In the genomic region with DNA sequence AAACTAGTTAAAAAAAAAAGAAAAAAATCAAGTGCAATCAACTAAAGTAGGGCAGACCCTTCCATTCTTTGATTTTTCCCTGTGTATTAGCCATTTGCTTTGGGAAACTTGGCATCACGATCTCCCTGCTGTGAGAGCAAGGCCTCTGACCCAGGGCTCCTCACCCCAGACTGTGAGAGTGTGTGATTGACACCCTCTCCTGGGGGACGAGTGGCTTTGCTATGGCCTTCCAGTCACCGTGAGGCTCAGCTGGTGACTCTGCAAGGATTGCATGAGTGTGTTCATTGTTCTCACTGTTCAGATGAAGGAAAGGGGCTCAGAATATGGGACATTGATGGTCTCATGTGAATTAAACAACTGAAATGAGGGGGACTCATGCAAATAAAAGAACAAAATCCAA, we compare ENCODE assay signal across 9 cellular contexts.
DNase-seq lines count a peak whose midpoint lies in the region; ATAC-seq and TF ChIP-seq lines count a peak whose summit lies in the region.
"Had no signal": no experiment of that assay in that cellular context is flagged by ENCODE, and none has a peak within 500 bp of the region (broad histone marks: within the 10 kb centered on the region; RNA-seq: fewer than 3 reads in every experiment).

No MANE protein-coding gene starts in this region.

- TF ChIP-seq POLR2A in tibial nerve (IDR thresholded peaks at IDR 0.05) (no peak), Peyer's patch (IDR thresholded peaks at IDR 0.05) (no peak), sigmoid colon (IDR thresholded peaks at IDR 0.05) (no peak)

- ATAC-seq in WTC11 (peak; percentile 32; the same call in 1 of the 2 replicates), GM19351 (IDR thresholded peaks at IDR 0.05; ENCODE audit: unreplicated experiment) (no peak)

- no peak for TF ChIP-seq CTCF in WTC11 (IDR thresholded peaks at IDR 0.05)
- peak in 2 of 5 experiments; percentile 16 to 18 for TF ChIP-seq CTCF in tibial nerve (IDR thresholded peaks at IDR 0.05)
- no peak for TF ChIP-seq CTCF in Peyer's patch (IDR thresholded peaks at IDR 0.05)
- TF ChIP-seq CTCF in sigmoid colon (IDR thresholded peaks at IDR 0.05), result no peak

- H3K27ac ChIP-seq in tibial nerve, result peak overlapping the region in 3 of 4 donors; percentile 23 to 51 (median 29)
- no peak overlapping the region for H3K27ac ChIP-seq in Peyer's patch
- no peak overlapping the region for H3K27ac ChIP-seq in sigmoid colon

- peaks cover 0 to 21% (median 11%) of the 10 kb centered on the region in 4 donors for H3K4me1 ChIP-seq in tibial nerve
- peaks cover 0 to 17% (median 5%) of the 10 kb centered on the region in 4 donors for H3K4me1 ChIP-seq in Peyer's patch
- H3K4me1 ChIP-seq in sigmoid colon, result no peaks in the 10 kb centered on the region

- no peak for TF ChIP-seq EP300 in tibial nerve (IDR thresholded peaks at IDR 0.05)
- TF ChIP-seq EP300 in sigmoid colon (IDR thresholded peaks at IDR 0.05), result no peak

- no peak overlapping the region for H3K27ac Mint-ChIP-seq in T-helper 2 cell treated with Interferon-gamma antibody and Interleukin-4, amounts not matched to agents 5 μg/mL and 100 μg/mL, for 36 hours
- H3K27ac Mint-ChIP-seq in WTC11, result peak overlapping the region; percentile 55; the same call in 1 of the 2 replicates

- CTCF ChIA-PET in WTC11 (lab: Charles Lee), result interaction anchor here (1.0 to 1.5 kb wide), 3 partner anchors 8 to 87 kb away, joined by 3 to 5 read pairs (median 4); no protein-coding TSS in a partner anchor

- H3K36me3 ChIP-seq in tibial nerve, result no peaks in the 10 kb centered on the region
- no peaks in the 10 kb centered on the region for H3K36me3 ChIP-seq in Peyer's patch
- no peaks in the 10 kb centered on the region for H3K36me3 ChIP-seq in sigmoid colon

- no peaks in the 10 kb centered on the region for H3K9me3 Mint-ChIP-seq in T-helper 2 cell treated with Interferon-gamma antibody and Interleukin-4, amounts not matched to agents 5 μg/mL and 100 μg/mL, for 36 hours
- H3K9me3 Mint-ChIP-seq in WTC11, result no peaks in the 10 kb centered on the region

- DNase-seq in T-helper 2 cell treated with Interferon-gamma antibody and Interleukin-4, amounts not matched to agents 5 μg/mL and 100 μg/mL, for 36 hours (ENCODE audit: low spot score), result no peak
- no peak for DNase-seq in T-helper 2 cell
- no peak for DNase-seq in WTC11 (ENCODE audit: low spot score)
- peak; percentile 40 for DNase-seq in iPS-NIHi7 (ENCODE audit: extremely low spot score)
- DNase-seq in tibial nerve (ENCODE audit: low spot score in 2 of 2), result no peak
- no peak for DNase-seq in Peyer's patch
- DNase-seq in sigmoid colon, result no peak
- DNase-seq: GOT3 had no signal

- H3K4me3 ChIP-seq in tibial nerve (no peak overlapping the region), Peyer's patch (no peak overlapping the region), sigmoid colon (no peak overlapping the region)

- peaks cover 10% of the 10 kb centered on the region for H3K36me3 Mint-ChIP-seq in T-helper 2 cell treated with Interferon-gamma antibody and Interleukin-4, amounts not matched to agents 5 μg/mL and 100 μg/mL, for 36 hours (ENCODE audit: low read depth)
- no peaks in the 10 kb centered on the region for H3K36me3 Mint-ChIP-seq in WTC11

- H3K27me3 ChIP-seq in tibial nerve (no peaks in the 10 kb centered on the region), Peyer's patch (no peaks in the 10 kb centered on the region), sigmoid colon (no peaks in the 10 kb centered on the region)

- peaks cover 20% of the 10 kb centered on the region for H3K4me1 Mint-ChIP-seq in T-helper 2 cell treated with Interferon-gamma antibody and Interleukin-4, amounts not matched to agents 5 μg/mL and 100 μg/mL, for 36 hours (ENCODE audit: low read depth)
- peaks cover 15% of the 10 kb centered on the region for H3K4me1 Mint-ChIP-seq in WTC11

- intact Hi-C loops in sigmoid colon (cut with DNase I), result no loop called here

- POLR2A ChIA-PET in WTC11 (lab: Charles Lee), result interaction anchor here (0.6 kb wide), 1 partner anchor 10 kb away, joined by 3 read pairs; no protein-coding TSS in a partner anchor

- H3K9me3 ChIP-seq in tibial nerve (no peaks in the 10 kb centered on the region), Peyer's patch (no peaks in the 10 kb centered on the region), sigmoid colon (no peaks in the 10 kb centered on the region)

- H3K27me3 Mint-ChIP-seq in T-helper 2 cell treated with Interferon-gamma antibody and Interleukin-4, amounts not matched to agents 5 μg/mL and 100 μg/mL, for 36 hours (ENCODE audit: low read depth), result peaks cover 54% of the 10 kb centered on the region
- no peaks in the 10 kb centered on the region for H3K27me3 Mint-ChIP-seq in WTC11 (ENCODE audit: low read depth)

- H3K4me3 Mint-ChIP-seq in T-helper 2 cell treated with Interferon-gamma antibody and Interleukin-4, amounts not matched to agents 5 μg/mL and 100 μg/mL, for 36 hours, result peak overlapping the region; percentile 63
- no peak overlapping the region for H3K4me3 Mint-ChIP-seq in WTC11

- 21 to 32% methylated on average over 3 of the region's 3 CpGs for WGBS in tibial nerve, 2 donors
- 79 to 83% methylated on average over 3 of the region's 3 CpGs for WGBS in sigmoid colon, 2 donors

TF ChIP-seq in WTC11, 78 proteins besides CTCF, POLR2A, EP300 and RAD21:
- TF ChIP-seq, protein P1, sequence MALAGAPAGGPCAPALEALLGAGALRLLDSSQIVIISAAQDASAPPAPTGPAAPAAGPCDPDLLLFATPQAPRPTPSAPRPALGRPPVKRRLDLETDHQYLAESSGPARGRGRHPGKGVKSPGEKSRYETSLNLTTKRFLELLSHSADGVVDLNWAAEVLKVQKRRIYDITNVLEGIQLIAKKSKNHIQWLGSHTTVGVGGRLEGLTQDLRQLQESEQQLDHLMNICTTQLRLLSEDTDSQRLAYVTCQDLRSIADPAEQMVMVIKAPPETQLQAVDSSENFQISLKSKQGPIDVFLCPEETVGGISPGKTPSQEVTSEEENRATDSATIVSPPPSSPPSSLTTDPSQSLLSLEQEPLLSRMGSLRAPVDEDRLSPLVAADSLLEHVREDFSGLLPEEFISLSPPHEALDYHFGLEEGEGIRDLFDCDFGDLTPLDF (CRISPR knock-in tag; IDR thresholded peaks at IDR 0.05), result no peak
- TF ChIP-seq FOXJ3 (CRISPR knock-in tag; IDR thresholded peaks at IDR 0.05; ENCODE audit: borderline replicate concordance) (no peak), HMGA2 (CRISPR knock-in tag; IDR thresholded peaks at IDR 0.05) (no peak), NR3C1 (CRISPR knock-in tag; conservative IDR thresholded peaks at IDR 0.05; ENCODE audit: low read depth) (no peak), ZNF138 (CRISPR knock-in tag; conservative IDR thresholded peaks at IDR 0.05) (no peak), PRRX2 (CRISPR knock-in tag; IDR thresholded peaks at IDR 0.05) (no peak), GTF2I (CRISPR knock-in tag; conservative IDR thresholded peaks at IDR 0.05) (no peak), ATF3 (CRISPR knock-in tag; conservative IDR thresholded peaks at IDR 0.05) (no peak), RORB (CRISPR knock-in tag; IDR thresholded peaks at IDR 0.05) (no peak), STAT6 (CRISPR knock-in tag; conservative IDR thresholded peaks at IDR 0.05; ENCODE audit: low read depth) (no peak), ZNF671 (CRISPR knock-in tag; IDR thresholded peaks at IDR 0.05) (no peak), ZNF232 (CRISPR knock-in tag; IDR thresholded peaks at IDR 0.05) (no peak)
- TF ChIP-seq, protein P2, sequence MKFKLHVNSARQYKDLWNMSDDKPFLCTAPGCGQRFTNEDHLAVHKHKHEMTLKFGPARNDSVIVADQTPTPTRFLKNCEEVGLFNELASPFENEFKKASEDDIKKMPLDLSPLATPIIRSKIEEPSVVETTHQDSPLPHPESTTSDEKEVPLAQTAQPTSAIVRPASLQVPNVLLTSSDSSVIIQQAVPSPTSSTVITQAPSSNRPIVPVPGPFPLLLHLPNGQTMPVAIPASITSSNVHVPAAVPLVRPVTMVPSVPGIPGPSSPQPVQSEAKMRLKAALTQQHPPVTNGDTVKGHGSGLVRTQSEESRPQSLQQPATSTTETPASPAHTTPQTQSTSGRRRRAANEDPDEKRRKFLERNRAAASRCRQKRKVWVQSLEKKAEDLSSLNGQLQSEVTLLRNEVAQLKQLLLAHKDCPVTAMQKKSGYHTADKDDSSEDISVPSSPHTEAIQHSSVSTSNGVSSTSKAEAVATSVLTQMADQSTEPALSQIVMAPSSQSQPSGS (CRISPR knock-in tag; IDR thresholded peaks at IDR 0.05; ENCODE audit: borderline replicate concordance, low read depth), result no peak

Comparison
In these comparisons a context has a peak if more than half of its experiments do, and no peak if none do; other contexts are left out.
1. H3K27ac ChIP-seq: peak in tibial nerve (3 of 4); none in Peyer's patch (0 of 4) and sigmoid colon (0 of 4).